9 cellular contexts compared by ENCODE assay signal in genomic region chr16:56911771-56912541, GRCh38. TPM values are rescaled to one million over a fixed set of nuclear protein-coding genes. Genes with fewer than 3 reads are reported as not detected.
DNase-seq lines count a peak whose midpoint lies in the region; ATAC-seq and TF ChIP-seq lines count a peak whose summit lies in the region.
"Had no signal": no experiment of that assay in that cellular context is flagged by ENCODE, and none has a peak within 500 bp of the region (broad histone marks: within the 10 kb centered on the region; RNA-seq: fewer than 3 reads in every experiment).

No MANE protein-coding gene starts in this region.

- peaks cover 4% of the 10 kb centered on the region for H3K27me3 Mint-ChIP-seq in activated T-helper 17 cell treated with anti-CD3 and anti-CD28 coated beads, Interleukin-2, amount 50 U/mL, for 72 hours
- no peaks in the 10 kb centered on the region for H3K27me3 Mint-ChIP-seq in T-helper 2 cell treated with Interferon-gamma antibody and Interleukin-4, amounts not matched to agents 5 μg/mL and 100 μg/mL, for 36 hours (ENCODE audit: low read depth)

- H3K9me3 ChIP-seq in left lung, result no peaks in the 10 kb centered on the region
- H3K9me3 ChIP-seq: thoracic aorta had no signal

- peak; percentile 53 for ATAC-seq in GM19023 (IDR thresholded peaks at IDR 0.05; ENCODE audit: unreplicated experiment)
- peak; percentile 65 for ATAC-seq in HG03103 (IDR thresholded peaks at IDR 0.05; ENCODE audit: low read depth, unreplicated experiment)
- ATAC-seq in activated T-helper 17 cell treated with anti-CD3 and anti-CD28 coated beads, Interleukin-2, amount 50 U/mL, for 72 hours (replicated peaks), result no peak
- ATAC-seq in left lung, result peak; percentile 74

- H3K36me3 Mint-ChIP-seq in activated T-helper 17 cell treated with anti-CD3 and anti-CD28 coated beads, Interleukin-2, amount 50 U/mL, for 72 hours (ENCODE audit: low read depth), result no peaks in the 10 kb centered on the region
- no peaks in the 10 kb centered on the region for H3K36me3 Mint-ChIP-seq in T-helper 2 cell treated with Interferon-gamma antibody and Interleukin-4, amounts not matched to agents 5 μg/mL and 100 μg/mL, for 36 hours (ENCODE audit: low read depth)

- H3K27ac ChIP-seq in left lung, result peak overlapping the region in 1 of 2 donors; percentile 70

- no peaks in the 10 kb centered on the region for H3K9me3 Mint-ChIP-seq in activated T-helper 17 cell treated with anti-CD3 and anti-CD28 coated beads, Interleukin-2, amount 50 U/mL, for 72 hours
- H3K9me3 Mint-ChIP-seq in T-helper 2 cell treated with Interferon-gamma antibody and Interleukin-4, amounts not matched to agents 5 μg/mL and 100 μg/mL, for 36 hours, result no peaks in the 10 kb centered on the region

- peak overlapping the region; percentile 28 for H3K27ac Mint-ChIP-seq in activated T-helper 17 cell treated with anti-CD3 and anti-CD28 coated beads, Interleukin-2, amount 50 U/mL, for 72 hours
- no peak overlapping the region for H3K27ac Mint-ChIP-seq in T-helper 2 cell treated with Interferon-gamma antibody and Interleukin-4, amounts not matched to agents 5 μg/mL and 100 μg/mL, for 36 hours

- peaks cover 8 to 49% of the 10 kb centered on the region in 2 donors for H3K4me1 ChIP-seq in left lung

- no peak overlapping the region for H3K4me3 ChIP-seq in left lung
- H3K4me3 ChIP-seq: thoracic aorta had no signal

- intact Hi-C loops in left lung (cut with DNase I), result no loop called here

- no peaks in the 10 kb centered on the region for H3K36me3 ChIP-seq in left lung
- H3K36me3 ChIP-seq: thoracic aorta had no signal

- H3K4me3 Mint-ChIP-seq in activated T-helper 17 cell treated with anti-CD3 and anti-CD28 coated beads, Interleukin-2, amount 50 U/mL, for 72 hours, result no peak overlapping the region
- H3K4me3 Mint-ChIP-seq in T-helper 2 cell treated with Interferon-gamma antibody and Interleukin-4, amounts not matched to agents 5 μg/mL and 100 μg/mL, for 36 hours, result no peak overlapping the region

- TF ChIP-seq CTCF in left lung (IDR thresholded peaks at IDR 0.05), result no peak

- peak in 1 of 2 donors; percentile 75 for DNase-seq in left lung
- no peak for DNase-seq in activated CD8-positive, alpha-beta memory T cell treated with anti-CD3 and anti-CD28 coated beads, Interleukin-2, amount 50 U/mL, for 4 hours
- no peak for DNase-seq in HuH-7.5 (ENCODE audit: low spot score)
- no peak for DNase-seq in cerebellar nuclear complex (lab: John Stamatoyannopoulos, UW)
- no peak for DNase-seq in T-helper 2 cell treated with Interferon-gamma antibody and Interleukin-4, amounts not matched to agents 5 μg/mL and 100 μg/mL, for 36 hours (ENCODE audit: low spot score)

- peaks cover 12% of the 10 kb centered on the region for H3K4me1 Mint-ChIP-seq in activated T-helper 17 cell treated with anti-CD3 and anti-CD28 coated beads, Interleukin-2, amount 50 U/mL, for 72 hours
- H3K4me1 Mint-ChIP-seq in T-helper 2 cell treated with Interferon-gamma antibody and Interleukin-4, amounts not matched to agents 5 μg/mL and 100 μg/mL, for 36 hours (ENCODE audit: low read depth), result peaks cover 26% of the 10 kb centered on the region

- no peaks in the 10 kb centered on the region for H3K27me3 ChIP-seq in left lung

RNA-seq across cellular contexts. Expression of gene HERPUD1, which starts 20.0 kb away (rescaled TPM):
- 100 to 1,000 TPM; 162 to 186 TPM for total RNA-seq in activated T-helper 17 cell treated with anti-CD3 and anti-CD28 coated beads, Interleukin-2, amount 50 U/mL, for 72 hours
- 100 to 1,000 TPM; 104 to 155 TPM for total RNA-seq in left lung

RNA-seq across cellular contexts. Expression of gene SLC12A3, which starts 46.9 kb away (rescaled TPM):
- not detected for total RNA-seq in activated T-helper 17 cell treated with anti-CD3 and anti-CD28 coated beads, Interleukin-2, amount 50 U/mL, for 72 hours
- not detected for total RNA-seq in left lung
- total RNA-seq: thoracic aorta had no signal

RNA-seq across cellular contexts. Expression of gene CETP, which starts 49.8 kb away (rescaled TPM):
- total RNA-seq in activated T-helper 17 cell treated with anti-CD3 and anti-CD28 coated beads, Interleukin-2, amount 50 U/mL, for 72 hours, result not detected
- under 1 TPM; 0.58 to 0.82 TPM for total RNA-seq in left lung
- total RNA-seq: thoracic aorta had no signal
